Comparison of ENCODE assay signal across 1 cellular context in genomic region chr9:130405657-130406257, GRCh38.
TF ChIP-seq lines count a peak whose summit lies in the region.

No MANE protein-coding gene starts in this region.

TF ChIP-seq in GM23338, 12 proteins besides CTCF, POLR2A, EP300 and RAD21:
- TF ChIP-seq EZH2phosphoT487 (IDR thresholded peaks at IDR 0.05; ENCODE audit: unreplicated experiment) = no peak
- TF ChIP-seq ZNF331 (CRISPR knock-in tag; IDR thresholded peaks at IDR 0.05; ENCODE audit: low read depth) = no peak
- TF ChIP-seq ZNF462 (CRISPR knock-in tag; IDR thresholded peaks at IDR 0.05) = no peak
- no peak for TF ChIP-seq CREB1 (CRISPR knock-in tag; IDR thresholded peaks at IDR 0.05; ENCODE audit: low read depth)
- TF ChIP-seq STAT1 (IDR thresholded peaks at IDR 0.05; ENCODE audit: unreplicated experiment) = no peak
- no peak for TF ChIP-seq REST (IDR thresholded peaks at IDR 0.05; ENCODE audit: unreplicated experiment)
- TF ChIP-seq JUNB (IDR thresholded peaks at IDR 0.05; ENCODE audit: unreplicated experiment) = no peak
- no peak for TF ChIP-seq ETS1 (IDR thresholded peaks at IDR 0.05)
- no peak for TF ChIP-seq NANOG (IDR thresholded peaks at IDR 0.05; ENCODE audit: borderline replicate concordance)
- TF ChIP-seq POLR2AphosphoS5 (IDR thresholded peaks at IDR 0.05; ENCODE audit: low read depth) = no peak
- TF ChIP-seq ZNF114 (CRISPR knock-in tag; IDR thresholded peaks at IDR 0.05) = no peak
- no peak for TF ChIP-seq EZH2 (IDR thresholded peaks at IDR 0.05; ENCODE audit: low read depth, unreplicated experiment)
